Comparison of ENCODE assay signal across 8 cellular contexts in genomic region chr17:19237139-19237388, GRCh38. TPM values are rescaled to one million over a fixed set of nuclear protein-coding genes. Genes with fewer than 3 reads are reported as not detected.
DNase-seq lines count a peak whose midpoint lies in the region; TF ChIP-seq lines count a peak whose summit lies in the region.
"Not testable (repeated sequence)": the region's sequence is repeated elsewhere in the genome, so short reads cannot be mapped to it uniquely, and the experiment has no call there.

Gene EPN2, plus strand, starts transcription at chr17:19237366. Its CDS starts 45,754 bp downstream, at chr17:19283120.

- H4K20me1 ChIP-seq in fibroblast of lung (ENCODE audit: control insufficient read depth, extremely low read depth, insufficient read depth, low read length): not testable (repeated sequence)

- peak within 1 kb of the TSS; percentile 83 for H3K4me3 ChIP-seq in CD8-positive, alpha-beta memory T cell (ENCODE audit: low read length)
- peak within 1 kb of the TSS; percentile 95 for H3K4me3 ChIP-seq in WI38 (ENCODE audit: low read depth, low read length)
- peak within 1 kb of the TSS; percentile 49 to 99 (median 81) for H3K4me3 ChIP-seq in adrenal gland
- H3K4me3 ChIP-seq in fibroblast of lung (replicated peaks in 1 of 4; ENCODE audit: control extremely low read depth in 1 of 4, insufficient read depth in 1 of 4, low read depth in 3 of 4, low read length in 4 of 4): peak within 1 kb of the TSS; percentile 80 to 98 (median 93)
- H3K4me3 ChIP-seq in liver (ENCODE audit: low read depth in 1 of 3, low read length in 3 of 3): peak within 1 kb of the TSS; percentile 77 to 100 (median 91)
- H3K4me3 ChIP-seq in retinal pigment epithelial cell (ENCODE audit: low read length): peak within 1 kb of the TSS; percentile 92

- H3K27ac Mint-ChIP-seq in CD8-positive, alpha-beta memory T cell: peak within 1 kb of the TSS in 6 of 8 donors; percentile 63 to 94 (median 72)

- peaks cover 35% of the 10 kb centered on the region for H3K79me2 ChIP-seq in fibroblast of lung (ENCODE audit: control insufficient read depth, insufficient read depth, low read length)

- POLR2A ChIA-PET in CD8-positive, alpha-beta memory T cell (lab: Charles Lee): not testable (repeated sequence)

- H3K27ac ChIP-seq in CD8-positive, alpha-beta memory T cell (ENCODE audit: low read depth, low read length): peak within 1 kb of the TSS; percentile 38
- H3K27ac ChIP-seq in adrenal gland: peak within 1 kb of the TSS in 4 of 5 donors; percentile 45 to 89 (median 63)
- H3K27ac ChIP-seq in fibroblast of lung (ENCODE audit: insufficient read depth, low read length): peak within 1 kb of the TSS; percentile 43
- H3K27ac ChIP-seq in liver (ENCODE audit: low read depth in 1 of 2, low read length in 2 of 2): peak within 1 kb of the TSS; percentile 88
- peak within 1 kb of the TSS; percentile 92 for H3K27ac ChIP-seq in substantia nigra (ENCODE audit: low read depth, low read length, poor library complexity, severe bottlenecking)

- intact Hi-C loops in adrenal gland (cut with DNase I): not testable (repeated sequence)

- WGBS in adrenal gland, 4 donors: 0% methylated on average over 2 to 19 of the region's 31 CpGs; no CpG with 5 or more reads in 2 of the 4 donors
- 2% methylated on average over 18 of the region's 31 CpGs for WGBS in liver

- not testable (repeated sequence) for H3K27me3 Mint-ChIP-seq in CD8-positive, alpha-beta memory T cell

- H3K4me3 Mint-ChIP-seq in CD8-positive, alpha-beta memory T cell: peak within 1 kb of the TSS; percentile 79 to 91 (median 87)

- not testable (repeated sequence) for TF ChIP-seq CTCF in WI38 (IDR thresholded peaks at IDR 0.05; ENCODE audit: low read depth, low read length); adrenal gland (IDR thresholded peaks at IDR 0.05); fibroblast of lung (conservative IDR thresholded peaks at IDR 0.05 in 1 of 2, IDR thresholded peaks at IDR 0.05 in 1 of 2; ENCODE audit: low read depth in 1 of 2, low read length in 2 of 2); liver (IDR thresholded peaks at IDR 0.05; ENCODE audit: low read depth, low read length, missing input control); retinal pigment epithelial cell (conservative IDR thresholded peaks at IDR 0.05; ENCODE audit: low read depth, low read length)

- peaks cover 5 to 13% (median 5%) of the 10 kb centered on the region in 3 donors for H3K4me1 Mint-ChIP-seq in CD8-positive, alpha-beta memory T cell

- DNase-seq in CD8-positive, alpha-beta memory T cell: peak in 3 of 5 donors; percentile 46 to 76 (median 53)
- not testable (repeated sequence) for DNase-seq in HT1080 (ENCODE audit: low read depth); retinal pigment epithelial cell (ENCODE audit: low read depth); substantia nigra (lab: John Stamatoyannopoulos, UW)
- DNase-seq in adrenal gland (peak in 6 of 7 donors; percentile 43 to 76 (median 62)), fibroblast of lung (ENCODE audit: low read depth in 2 of 2) (peak; percentile 35 to 64)

- H3K36me3 Mint-ChIP-seq in CD8-positive, alpha-beta memory T cell: not testable (repeated sequence)

- not testable (repeated sequence) for H2AFZ ChIP-seq in fibroblast of lung (ENCODE audit: low read length)

- not testable (repeated sequence) for H3K4me1 ChIP-seq in CD8-positive, alpha-beta memory T cell (ENCODE audit: insufficient read depth, low read length); fibroblast of lung (ENCODE audit: control insufficient read depth, extremely low read depth, insufficient read depth, low read length)
- H3K4me1 ChIP-seq in adrenal gland (replicated peaks in 1 of 2) (peaks cover 0 to 13% of the 10 kb centered on the region in 2 donors), liver (ENCODE audit: control insufficient read depth in 4 of 4, insufficient read depth in 4 of 4, low read length in 3 of 4) (peaks cover 10 to 30% (median 19%) of the 10 kb centered on the region in 4 donors)

- not testable (repeated sequence) for H3K36me3 ChIP-seq in CD8-positive, alpha-beta memory T cell (ENCODE audit: insufficient read depth, low read length); adrenal gland (replicated peaks in 1 of 2); fibroblast of lung (ENCODE audit: control insufficient read depth, insufficient read depth, low read length); liver (ENCODE audit: control insufficient read depth in 4 of 4, insufficient read depth in 3 of 4, low read depth in 1 of 4, low read length in 3 of 4)

- TF ChIP-seq POLR2A in adrenal gland (IDR thresholded peaks at IDR 0.05): not testable (repeated sequence)

- not testable (repeated sequence) for H3K9me3 ChIP-seq in CD8-positive, alpha-beta memory T cell (ENCODE audit: low read length); adrenal gland (replicated peaks in 1 of 3); fibroblast of lung (ENCODE audit: control insufficient read depth, insufficient read depth, low read depth, low read length); liver (ENCODE audit: control insufficient read depth in 4 of 4, low read length in 3 of 4)

- H3K27me3 ChIP-seq in CD8-positive, alpha-beta memory T cell (ENCODE audit: insufficient read depth, low read length, poor library complexity, severe bottlenecking); adrenal gland; fibroblast of lung (ENCODE audit: control insufficient read depth, insufficient read depth, low read length); liver (ENCODE audit: control insufficient read depth in 4 of 4, insufficient read depth in 4 of 4, low read length in 3 of 4): not testable (repeated sequence)

- TF ChIP-seq RAD21 in liver (IDR thresholded peaks at IDR 0.05): not testable (repeated sequence)

- peak within 1 kb of the TSS; percentile 99 for H3K4me2 ChIP-seq in fibroblast of lung (ENCODE audit: extremely low read depth, insufficient read depth, low read length)

- H3K9ac ChIP-seq in fibroblast of lung (ENCODE audit: insufficient read depth, low read length): peak within 1 kb of the TSS; percentile 73
- peak within 1 kb of the TSS; percentile 63 to 69 for H3K9ac ChIP-seq in liver (ENCODE audit: low read depth in 1 of 2, low read length in 2 of 2)

- CTCF ChIA-PET in CD8-positive, alpha-beta memory T cell (lab: Charles Lee): not testable (repeated sequence)

- H3K9me3 Mint-ChIP-seq in CD8-positive, alpha-beta memory T cell: not testable (repeated sequence)

RNA-seq across cellular contexts. Expression of gene EPN2, which starts in this region (rescaled TPM):
- total RNA-seq in CD8-positive, alpha-beta memory T cell: 10 to 100 TPM in 1 of 2 experiments, 1 to 10 TPM in 1; 9.0 to 10.4 TPM
- 9.7 TPM for polyA plus RNA-seq in CD8-positive, alpha-beta memory T cell
- total RNA-seq in HT1080 (2014; rRNA removed; shearing (Covaris generic)): 13.5 and 15.8 TPM in 2 replicates
- 10.3 and 14.2 TPM in 2 replicates for polyA plus RNA-seq in HT1080 (2015; cell fraction: cytosol; rRNA removed)
- polyA plus RNA-seq in HT1080 (2015; cell fraction: nucleus; rRNA removed): 21.0 and 21.9 TPM in 2 replicates
- 10 to 100 TPM; 16.0 to 53.8 (median 22.6) TPM for total RNA-seq in adrenal gland
- 10 to 100 TPM; 12.0 to 24.6 (median 23.9) TPM for polyA plus RNA-seq in adrenal gland
- 20.3 and 36.0 TPM in 2 replicates for total RNA-seq in fibroblast of lung
- polyA plus RNA-seq in fibroblast of lung: 23.8 and 27.0 TPM in 2 replicates
- polyA plus RNA-seq in fibroblast of lung (2012): 23.4 and 28.0 TPM in 2 replicates
- polyA minus RNA-seq in fibroblast of lung (ENCODE audit: low replicate concordance): 26.4 and 37.9 TPM in 2 replicates
- total RNA-seq in liver: 10 to 100 TPM; 10.7 to 23.8 TPM
- polyA plus RNA-seq in liver: 10 to 100 TPM in 1 of 2 donors, 1 to 10 TPM in 1; 5.6 to 13.8 TPM

Comparison
In these comparisons a context has a peak if more than half of its experiments do, and no peak if none do; other contexts are left out.
1. H3K27ac ChIP-seq: peak in every context shown above with its lines; median percentile 92 in substantia nigra; 88 in liver; 63 in adrenal gland; 43 in fibroblast of lung; 38 in CD8-positive, alpha-beta memory T cell.